8 cellular contexts compared by ENCODE assay signal in the genomic region with DNA sequence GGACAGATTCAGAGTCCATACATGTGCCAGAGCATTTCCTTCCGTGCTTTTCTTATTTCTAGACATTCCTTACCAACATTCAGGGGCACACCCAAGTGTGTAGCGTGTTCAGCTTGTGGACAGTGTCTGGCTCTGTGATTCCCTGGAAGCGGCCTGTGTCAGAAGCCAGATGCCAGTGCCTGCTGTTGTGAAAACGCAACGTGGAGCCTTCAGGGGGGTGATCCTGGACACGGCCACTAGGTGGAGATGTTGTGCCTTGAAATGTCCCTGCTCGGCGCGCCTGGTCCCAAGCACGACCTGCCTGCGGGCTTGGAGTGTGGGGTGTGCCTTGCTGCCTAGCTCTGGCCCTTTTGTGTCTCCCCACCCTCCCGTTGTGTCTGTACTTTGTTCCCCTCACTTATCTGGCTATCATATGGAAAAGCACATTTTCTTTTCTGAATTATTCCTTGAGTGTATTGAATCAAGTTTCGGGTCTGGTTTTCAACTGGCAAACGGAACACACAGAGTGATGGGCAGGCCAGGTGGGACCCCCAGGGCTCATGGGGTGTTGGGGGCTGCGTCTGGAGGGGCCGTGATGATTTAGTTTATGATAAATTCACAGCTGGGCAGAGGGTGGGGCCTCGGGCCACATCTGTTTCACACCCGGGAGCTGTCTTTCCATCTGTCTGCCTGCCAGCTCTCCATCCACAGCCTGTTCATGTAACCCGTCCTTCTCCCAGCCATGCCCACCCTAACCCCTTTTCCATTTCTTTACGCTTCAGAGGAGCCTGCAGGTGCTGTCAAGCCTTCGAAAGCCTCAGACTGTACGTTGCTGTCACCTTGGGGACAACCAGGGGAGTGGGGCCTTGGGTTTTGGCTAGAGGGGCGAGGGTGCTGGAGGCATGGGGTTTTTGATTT.
DNase-seq lines count a peak whose midpoint lies in the region; ATAC-seq, FAIRE-seq and TF ChIP-seq lines count a peak whose summit lies in the region.

No MANE protein-coding gene starts in this region.

- H3K36me3 Mint-ChIP-seq in activated CD4-positive, alpha-beta T cell treated with anti-CD3 and anti-CD28 coated beads for 36 hours (ENCODE audit: low read depth): no peaks in the 10 kb centered on the region
- H3K36me3 Mint-ChIP-seq in chondrocyte (ENCODE audit: low read depth): peaks cover 9% of the 10 kb centered on the region

- intact Hi-C loops in activated CD4-positive, alpha-beta T cell treated with anti-CD3 and anti-CD28 coated beads for 36 hours (cut with DNase I, micrococcal nuclease): loop anchor here (1.0 to 10.0 kb wide), 10 partner anchors 248 to 1196 kb away; no protein-coding TSS in a partner anchor

- no peaks in the 10 kb centered on the region for H3K9me3 Mint-ChIP-seq in activated CD4-positive, alpha-beta T cell treated with anti-CD3 and anti-CD28 coated beads for 36 hours (ENCODE audit: low read depth)
- H3K9me3 Mint-ChIP-seq in chondrocyte (ENCODE audit: low read depth): no peaks in the 10 kb centered on the region

- peaks cover 7% of the 10 kb centered on the region for H3K4me1 Mint-ChIP-seq in activated CD4-positive, alpha-beta T cell treated with anti-CD3 and anti-CD28 coated beads for 36 hours
- H3K4me1 Mint-ChIP-seq in chondrocyte (ENCODE audit: low read depth): peaks cover 4% of the 10 kb centered on the region

- ATAC-seq in activated CD4-positive, alpha-beta T cell treated with anti-CD3 and anti-CD28 coated beads for 36 hours: peak; percentile 79
- ATAC-seq in HG03432 (IDR thresholded peaks at IDR 0.05; ENCODE audit: unreplicated experiment): no peak

- H3K27me3 Mint-ChIP-seq in activated CD4-positive, alpha-beta T cell treated with anti-CD3 and anti-CD28 coated beads for 36 hours: peaks cover 14% of the 10 kb centered on the region
- H3K27me3 Mint-ChIP-seq in chondrocyte (ENCODE audit: low read depth): no peaks in the 10 kb centered on the region

- FAIRE-seq in GM12891 (lab: Jason Lieb, UNC): peak; percentile 90

- no peak overlapping the region for H3K27ac Mint-ChIP-seq in activated CD4-positive, alpha-beta T cell treated with anti-CD3 and anti-CD28 coated beads for 36 hours
- no peak overlapping the region for H3K27ac Mint-ChIP-seq in chondrocyte (ENCODE audit: unreplicated experiment)

- no peak for TF ChIP-seq POLR2A in GM12891 (IDR thresholded peaks at IDR 0.05; ENCODE audit: low read depth, low read length)

- no peaks in the 10 kb centered on the region for H3K27me3 ChIP-seq in liver (ENCODE audit: control insufficient read depth in 4 of 4, insufficient read depth in 4 of 4, low read length in 3 of 4)

- H3K27ac ChIP-seq in 22Rv1: no peak overlapping the region
- no peak overlapping the region for H3K27ac ChIP-seq in liver (ENCODE audit: low read depth in 1 of 2, low read length in 2 of 2)

- peak; percentile 79 for DNase-seq in GM12891 (ENCODE audit: insufficient read length, low spot score)
- DNase-seq in NCI-H2107 treated with DMSO at 0.1 percent for 48 hours (lab: John Stamatoyannopoulos, UW; ENCODE audit: unreplicated experiment): peak; percentile 21
- DNase-seq in activated CD4-positive, alpha-beta T cell treated with anti-CD3 and anti-CD28 coated beads for 36 hours: peak; percentile 84
- DNase-seq in chondrocyte (ENCODE audit: low spot score): peak; percentile 81
- peak; percentile 34 to 65 (median 47) for DNase-seq in stimulated activated CD4-positive, alpha-beta T cell treated with anti-CD3 and anti-CD28 coated beads, TNF-alpha, amount 100 ng/mL, for 48 hours (ENCODE audit: low read depth in 3 of 3)

- peaks cover 0 to 2% (median under 1%) of the 10 kb centered on the region in 4 donors for H3K4me1 ChIP-seq in liver (ENCODE audit: control insufficient read depth in 4 of 4, insufficient read depth in 4 of 4, low read length in 3 of 4)

- H3K36me3 ChIP-seq in liver (ENCODE audit: control insufficient read depth in 4 of 4, insufficient read depth in 3 of 4, low read depth in 1 of 4, low read length in 3 of 4): no peaks in the 10 kb centered on the region

- H3K4me3 Mint-ChIP-seq in activated CD4-positive, alpha-beta T cell treated with anti-CD3 and anti-CD28 coated beads for 36 hours: no peak overlapping the region
- no peak overlapping the region for H3K4me3 Mint-ChIP-seq in chondrocyte (ENCODE audit: unreplicated experiment)

- POLR2A ChIA-PET in activated CD4-positive, alpha-beta T cell treated with anti-CD3 and anti-CD28 coated beads for 36 hours (lab: Charles Lee): no interaction called here

- peak; percentile 95 to 97 for TF ChIP-seq RAD21 in liver (IDR thresholded peaks at IDR 0.05)

- TF ChIP-seq CTCF in 22Rv1 (IDR thresholded peaks at IDR 0.05) (peak; percentile 83), chondrocyte (IDR thresholded peaks at IDR 0.05) (peak; percentile 88), liver (IDR thresholded peaks at IDR 0.05; ENCODE audit: low read depth, low read length, missing input control) (peak; percentile 88)

- CTCF ChIA-PET in activated CD4-positive, alpha-beta T cell treated with anti-CD3 and anti-CD28 coated beads for 36 hours (lab: Charles Lee): interaction anchor here (0.5 to 1.3 kb wide), 6 partner anchors 49 to 1534 kb away, joined by 3 read pairs; no protein-coding TSS in a partner anchor

- 55% methylated on average over 23 of the region's 23 CpGs for WGBS in liver

- no peaks in the 10 kb centered on the region for H3K9me3 ChIP-seq in liver (ENCODE audit: control insufficient read depth in 4 of 4, low read length in 3 of 4)

- H3K4me3 ChIP-seq in liver (ENCODE audit: low read depth in 1 of 3, low read length in 3 of 3): no peak overlapping the region

- no peak overlapping the region for H3K9ac ChIP-seq in liver (ENCODE audit: low read depth in 1 of 2, low read length in 2 of 2)

TF ChIP-seq in GM12891, 5 proteins besides CTCF, POLR2A, EP300 and RAD21:
- TF ChIP-seq POLR2AphosphoS5 (IDR thresholded peaks at IDR 0.05; ENCODE audit: low read depth, low read length) (no peak), TAF1 (IDR thresholded peaks at IDR 0.05; ENCODE audit: low read depth, low read length) (no peak), PAX5 (IDR thresholded peaks at IDR 0.05; ENCODE audit: insufficient read depth, low read length, severe bottlenecking) (no peak), POU2F2 (IDR thresholded peaks at IDR 0.05; ENCODE audit: low read depth, low read length) (no peak), SPI1 (IDR thresholded peaks at IDR 0.05; ENCODE audit: low read depth, low read length) (no peak)

TF ChIP-seq in liver, 16 proteins besides CTCF, POLR2A, EP300 and RAD21:
- TF ChIP-seq FOXA2 (IDR thresholded peaks at IDR 0.05) (no peak), RXRA (IDR thresholded peaks at IDR 0.05) (no peak), TAF1 (conservative IDR thresholded peaks at IDR 0.05) (no peak)
- TF ChIP-seq, protein P1, sequence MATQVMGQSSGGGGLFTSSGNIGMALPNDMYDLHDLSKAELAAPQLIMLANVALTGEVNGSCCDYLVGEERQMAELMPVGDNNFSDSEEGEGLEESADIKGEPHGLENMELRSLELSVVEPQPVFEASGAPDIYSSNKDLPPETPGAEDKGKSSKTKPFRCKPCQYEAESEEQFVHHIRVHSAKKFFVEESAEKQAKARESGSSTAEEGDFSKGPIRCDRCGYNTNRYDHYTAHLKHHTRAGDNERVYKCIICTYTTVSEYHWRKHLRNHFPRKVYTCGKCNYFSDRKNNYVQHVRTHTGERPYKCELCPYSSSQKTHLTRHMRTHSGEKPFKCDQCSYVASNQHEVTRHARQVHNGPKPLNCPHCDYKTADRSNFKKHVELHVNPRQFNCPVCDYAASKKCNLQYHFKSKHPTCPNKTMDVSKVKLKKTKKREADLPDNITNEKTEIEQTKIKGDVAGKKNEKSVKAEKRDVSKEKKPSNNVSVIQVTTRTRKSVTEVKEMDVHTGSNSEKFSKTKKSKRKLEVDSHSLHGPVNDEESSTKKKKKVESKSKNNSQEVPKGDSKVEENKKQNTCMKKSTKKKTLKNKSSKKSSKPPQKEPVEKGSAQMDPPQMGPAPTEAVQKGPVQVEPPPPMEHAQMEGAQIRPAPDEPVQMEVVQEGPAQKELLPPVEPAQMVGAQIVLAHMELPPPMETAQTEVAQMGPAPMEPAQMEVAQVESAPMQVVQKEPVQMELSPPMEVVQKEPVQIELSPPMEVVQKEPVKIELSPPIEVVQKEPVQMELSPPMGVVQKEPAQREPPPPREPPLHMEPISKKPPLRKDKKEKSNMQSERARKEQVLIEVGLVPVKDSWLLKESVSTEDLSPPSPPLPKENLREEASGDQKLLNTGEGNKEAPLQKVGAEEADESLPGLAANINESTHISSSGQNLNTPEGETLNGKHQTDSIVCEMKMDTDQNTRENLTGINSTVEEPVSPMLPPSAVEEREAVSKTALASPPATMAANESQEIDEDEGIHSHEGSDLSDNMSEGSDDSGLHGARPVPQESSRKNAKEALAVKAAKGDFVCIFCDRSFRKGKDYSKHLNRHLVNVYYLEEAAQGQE (IDR thresholded peaks at IDR 0.05): no peak

Comparison
In these comparisons a context has a peak if more than half of its experiments do, and no peak if none do; other contexts are left out.
1. DNase-seq: peak in every context shown above with its lines; median percentile 84 in activated CD4-positive, alpha-beta T cell treated with anti-CD3 and anti-CD28 coated beads for 36 hours; 81 in chondrocyte; 79 in GM12891; 47 in stimulated activated CD4-positive, alpha-beta T cell treated with anti-CD3 and anti-CD28 coated beads, TNF-alpha, amount 100 ng/mL, for 48 hours; 21 in NCI-H2107 treated with DMSO at 0.1 percent for 48 hours.